ENCODE assay signal across 12 cellular contexts in genomic region chr1:46183926-46184557, GRCh38. TPM values are rescaled to one million over a fixed set of nuclear protein-coding genes. Genes with fewer than 3 reads are reported as not detected.
DNase-seq lines count a peak whose midpoint lies in the region; ATAC-seq and TF ChIP-seq lines count a peak whose summit lies in the region.
"Had no signal": no experiment of that assay in that cellular context is flagged by ENCODE, and none has a peak within 500 bp of the region (broad histone marks: within the 10 kb centered on the region; RNA-seq: fewer than 3 reads in every experiment).

No MANE protein-coding gene starts in this region.

- H2BK120ac ChIP-seq in mesenchymal stem cell (ENCODE audit: low read depth, low read length) = no peak overlapping the region

- H3K4me1 Mint-ChIP-seq in activated T-helper 1 cell treated with anti-CD3 and anti-CD28 coated beads, Interleukin-12 subunit alpha, Interleukin-12 subunit beta, Interleukin-2, Interleukin-4 antibody, amounts not matched to agents 30 ng/mL and 10 ng/mL and 1 ng/mL, durations not matched to agents 14 hours and 24 hours and 36 hours (ENCODE audit: low read depth) = peaks cover 22% of the 10 kb centered on the region

- DNase-seq in heart left ventricle (no peak), Right ventricle myocardium inferior (ENCODE audit: missing footprints) (no peak), mesenchymal stem cell (no peak), uterus (no peak), NCI-H345 treated with DMSO at 0.1 percent for 48 hours (lab: John Stamatoyannopoulos, UW; ENCODE audit: unreplicated experiment) (no peak)
- DNase-seq in activated T-helper 1 cell treated with anti-CD3 and anti-CD28 coated beads, Interleukin-12 subunit alpha, Interleukin-12 subunit beta, Interleukin-2, Interleukin-4 antibody, amounts not matched to agents 30 ng/mL and 10 ng/mL and 1 ng/mL, durations not matched to agents 14 hours and 24 hours and 36 hours (ENCODE audit: low spot score) = no peak
- DNase-seq: cortex of kidney, T-helper 9 cell had no signal

- H3K4me2 ChIP-seq in mesenchymal stem cell (ENCODE audit: low read length, poor library complexity, severe bottlenecking) = no peak overlapping the region
- H3K4me2 ChIP-seq: KMS-11 had no signal

- peak overlapping the region in 1 of 2 experiments; percentile 38 for H3K14ac ChIP-seq in mesenchymal stem cell (ENCODE audit: low read length in 2 of 2)

- H3K9ac ChIP-seq in mesenchymal stem cell (ENCODE audit: low read length) = peak overlapping the region; percentile 66
- H3K9ac ChIP-seq: KMS-11 had no signal

- H3K4ac ChIP-seq in mesenchymal stem cell (ENCODE audit: low read depth in 1 of 2, low read length in 2 of 2) = no peak overlapping the region

- H2BK5ac ChIP-seq in mesenchymal stem cell (ENCODE audit: low read depth, low read length, poor library complexity, severe bottlenecking) = peak overlapping the region; percentile 2

- intact Hi-C loops in heart left ventricle (cut with DNase I) = loop anchor here in 1 of 10 donors (1.0 kb wide), 1 partner anchor 12 kb away; no protein-coding TSS in a partner anchor
- intact Hi-C loops in Right ventricle myocardium inferior (cut with DNase I) = loop anchor here (10.0 kb wide), 1 partner anchor 289 kb away; no protein-coding TSS in a partner anchor
- intact Hi-C loops in activated T-helper 1 cell treated with anti-CD3 and anti-CD28 coated beads, Interleukin-12 subunit alpha, Interleukin-12 subunit beta, Interleukin-2, Interleukin-4 antibody, amounts not matched to agents 30 ng/mL and 10 ng/mL and 1 ng/mL, durations not matched to agents 14 hours and 24 hours and 36 hours (cut with micrococcal nuclease) = no loop called here
- intact Hi-C loops in uterus (cut with DNase I; ENCODE audit: low total_unique reads) = no loop called here

- H4K91ac ChIP-seq in mesenchymal stem cell (ENCODE audit: low read length) = no peak overlapping the region

- peaks cover 6% of the 10 kb centered on the region for H3K27me3 Mint-ChIP-seq in activated T-helper 1 cell treated with anti-CD3 and anti-CD28 coated beads, Interleukin-12 subunit alpha, Interleukin-12 subunit beta, Interleukin-2, Interleukin-4 antibody, amounts not matched to agents 30 ng/mL and 10 ng/mL and 1 ng/mL, durations not matched to agents 14 hours and 24 hours and 36 hours (ENCODE audit: insufficient read depth)

- peak overlapping the region; percentile 91 for H2AK5ac ChIP-seq in mesenchymal stem cell (ENCODE audit: low read length, severe bottlenecking)

- no peak for TF ChIP-seq POLR2A in heart left ventricle (IDR thresholded peaks at IDR 0.05)
- TF ChIP-seq POLR2A in uterus (IDR thresholded peaks at IDR 0.05) = no peak

- H3K4me3 Mint-ChIP-seq in activated T-helper 1 cell treated with anti-CD3 and anti-CD28 coated beads, Interleukin-12 subunit alpha, Interleukin-12 subunit beta, Interleukin-2, Interleukin-4 antibody, amounts not matched to agents 30 ng/mL and 10 ng/mL and 1 ng/mL, durations not matched to agents 14 hours and 24 hours and 36 hours = no peak overlapping the region
- H3K4me3 Mint-ChIP-seq: CD8-positive, alpha-beta T cell had no signal

- no peaks in the 10 kb centered on the region for H3K27me3 ChIP-seq in heart left ventricle
- H3K27me3 ChIP-seq in mesenchymal stem cell (ENCODE audit: control insufficient read depth in 1 of 2, insufficient read depth in 1 of 2, low read length in 2 of 2) = no peaks in the 10 kb centered on the region
- no peaks in the 10 kb centered on the region for H3K27me3 ChIP-seq in uterus

- peak overlapping the region; percentile 67 to 96 (median 78) for H3K27ac ChIP-seq in heart left ventricle
- peak overlapping the region; percentile 95 for H3K27ac ChIP-seq in mesenchymal stem cell (ENCODE audit: low read length, poor library complexity, severe bottlenecking)
- H3K27ac ChIP-seq in uterus = peak overlapping the region; percentile 60 to 68
- H3K27ac ChIP-seq: KMS-11 had no signal

- peaks cover 0 to 18% (median 2%) of the 10 kb centered on the region in 9 donors for H3K36me3 ChIP-seq in heart left ventricle
- peaks cover 14 to 16% of the 10 kb centered on the region in 2 experiments for H3K36me3 ChIP-seq in mesenchymal stem cell (ENCODE audit: control insufficient read depth in 1 of 2, insufficient read depth in 2 of 2, low read depth in 1 of 2, low read length in 2 of 2)
- H3K36me3 ChIP-seq in uterus = no peaks in the 10 kb centered on the region

- peaks cover 5% of the 10 kb centered on the region for H3K36me3 Mint-ChIP-seq in activated T-helper 1 cell treated with anti-CD3 and anti-CD28 coated beads, Interleukin-12 subunit alpha, Interleukin-12 subunit beta, Interleukin-2, Interleukin-4 antibody, amounts not matched to agents 30 ng/mL and 10 ng/mL and 1 ng/mL, durations not matched to agents 14 hours and 24 hours and 36 hours (ENCODE audit: low read depth)

- H3K9me3 ChIP-seq in heart left ventricle (no peaks in the 10 kb centered on the region), mesenchymal stem cell (ENCODE audit: control insufficient read depth, low read length) (no peaks in the 10 kb centered on the region), uterus (no peaks in the 10 kb centered on the region)

- no peaks in the 10 kb centered on the region for H3K79me1 ChIP-seq in mesenchymal stem cell (replicated peaks; ENCODE audit: low read length, poor library complexity, severe bottlenecking)

- no peaks in the 10 kb centered on the region for H3K9me3 Mint-ChIP-seq in activated T-helper 1 cell treated with anti-CD3 and anti-CD28 coated beads, Interleukin-12 subunit alpha, Interleukin-12 subunit beta, Interleukin-2, Interleukin-4 antibody, amounts not matched to agents 30 ng/mL and 10 ng/mL and 1 ng/mL, durations not matched to agents 14 hours and 24 hours and 36 hours
- H3K9me3 Mint-ChIP-seq: CD8-positive, alpha-beta T cell had no signal

- H3K27ac Mint-ChIP-seq in activated T-helper 1 cell treated with anti-CD3 and anti-CD28 coated beads, Interleukin-12 subunit alpha, Interleukin-12 subunit beta, Interleukin-2, Interleukin-4 antibody, amounts not matched to agents 30 ng/mL and 10 ng/mL and 1 ng/mL, durations not matched to agents 14 hours and 24 hours and 36 hours = peak overlapping the region; percentile 21
- H3K27ac Mint-ChIP-seq: CD8-positive, alpha-beta T cell had no signal

- H2BK15ac ChIP-seq in mesenchymal stem cell (ENCODE audit: low read depth, poor library complexity, severe bottlenecking) = no peak overlapping the region

- WGBS in heart left ventricle, 4 donors = 82 to 86% (median 84%) methylated on average over 12 of the region's 12 CpGs
- WGBS in mesenchymal stem cell = 89% methylated on average over 10 of the region's 12 CpGs

- H2BK12ac ChIP-seq in mesenchymal stem cell (ENCODE audit: low read length in 2 of 2) = peak overlapping the region in 1 of 2 experiments; percentile 80

- no peak for TF ChIP-seq CTCF in heart left ventricle (IDR thresholded peaks at IDR 0.05)
- TF ChIP-seq CTCF in uterus (IDR thresholded peaks at IDR 0.05) = no peak

- H3K23ac ChIP-seq in mesenchymal stem cell (ENCODE audit: low read length in 2 of 2) = no peak overlapping the region

- H3K18ac ChIP-seq in mesenchymal stem cell (ENCODE audit: low read depth in 1 of 2, low read length in 2 of 2) = peak overlapping the region in 1 of 2 experiments; percentile 72

- no peak for ATAC-seq in heart left ventricle
- ATAC-seq in Right ventricle myocardium inferior = no peak
- ATAC-seq in HG02840 (IDR thresholded peaks at IDR 0.05; ENCODE audit: low FRiP score, unreplicated experiment) = no peak
- no peak for ATAC-seq in HG03139 (IDR thresholded peaks at IDR 0.05; ENCODE audit: unreplicated experiment)

- no peak overlapping the region for H4K8ac ChIP-seq in mesenchymal stem cell (ENCODE audit: low read length)

- H3K4me3 ChIP-seq in heart left ventricle = no peak overlapping the region
- H3K4me3 ChIP-seq in mesenchymal stem cell (ENCODE audit: insufficient read depth in 1 of 2, low read depth in 1 of 2, low read length in 2 of 2) = no peak overlapping the region
- H3K4me3 ChIP-seq in uterus = no peak overlapping the region

- H2AFZ ChIP-seq in mesenchymal stem cell (ENCODE audit: low read depth, low read length) = no peak overlapping the region

- H3K4me1 ChIP-seq in heart left ventricle (peaks cover 0 to 63% (median 27%) of the 10 kb centered on the region in 12 donors), mesenchymal stem cell (ENCODE audit: control insufficient read depth, insufficient read depth, low read depth, low read length) (peaks cover 39% of the 10 kb centered on the region), uterus (no peaks in the 10 kb centered on the region)

RNA-seq across cellular contexts. Expression of gene P3R3URF, which starts 7.8 kb away (rescaled TPM):
- total RNA-seq in heart left ventricle (not detected), Right ventricle myocardium inferior (not detected), uterus (not detected)
- polyA plus RNA-seq in heart left ventricle = not detected
- not detected in 2 replicates for total RNA-seq in activated T-helper 1 cell treated with anti-CD3 and anti-CD28 coated beads, Interleukin-12 subunit alpha, Interleukin-12 subunit beta, Interleukin-2, Interleukin-4 antibody, amounts not matched to agents 30 ng/mL and 10 ng/mL and 1 ng/mL, durations not matched to agents 14 hours and 24 hours and 36 hours
- polyA plus RNA-seq in mesenchymal stem cell (2013, experiment 1 of 2) = not detected
- polyA plus RNA-seq in mesenchymal stem cell (2013, experiment 2 of 2) = not detected
- total RNA-seq: CD8-positive, alpha-beta T cell had no signal

RNA-seq across cellular contexts. Expression of gene TSPAN1, which starts 9.2 kb away (rescaled TPM):
- total RNA-seq in heart left ventricle = 1 to 10 TPM in 5 of 9 donors, under 1 TPM in 4; 0.63 to 3.5 (median 1.1) TPM
- polyA plus RNA-seq in heart left ventricle = 1 to 10 TPM in 1 of 2 donors, under 1 TPM in 1; 0.65 to 5.5 TPM
- 1.1 TPM for total RNA-seq in Right ventricle myocardium inferior
- not detected in 2 replicates for total RNA-seq in activated T-helper 1 cell treated with anti-CD3 and anti-CD28 coated beads, Interleukin-12 subunit alpha, Interleukin-12 subunit beta, Interleukin-2, Interleukin-4 antibody, amounts not matched to agents 30 ng/mL and 10 ng/mL and 1 ng/mL, durations not matched to agents 14 hours and 24 hours and 36 hours
- polyA plus RNA-seq in mesenchymal stem cell (2013, experiment 1 of 2) = 0.12 TPM
- polyA plus RNA-seq in mesenchymal stem cell (2013, experiment 2 of 2) = 0.23 TPM
- total RNA-seq in uterus = 10 to 100 TPM in 3 of 4 donors, 1 to 10 TPM in 1; 4.1 to 62.8 (median 29.1) TPM
- total RNA-seq: CD8-positive, alpha-beta T cell had no signal

RNA-seq across cellular contexts. Expression of gene POMGNT1, which starts 14.2 kb away (rescaled TPM):
- total RNA-seq in heart left ventricle = 100 to 1,000 TPM; 117 to 203 (median 144) TPM
- 100 to 1,000 TPM in 1 of 2 donors, 10 to 100 TPM in 1; 85.2 to 117 TPM for polyA plus RNA-seq in heart left ventricle
- 129 TPM for total RNA-seq in Right ventricle myocardium inferior
- 80.8 and 85.7 TPM in 2 replicates for total RNA-seq in activated T-helper 1 cell treated with anti-CD3 and anti-CD28 coated beads, Interleukin-12 subunit alpha, Interleukin-12 subunit beta, Interleukin-2, Interleukin-4 antibody, amounts not matched to agents 30 ng/mL and 10 ng/mL and 1 ng/mL, durations not matched to agents 14 hours and 24 hours and 36 hours
- 55.9 TPM for polyA plus RNA-seq in mesenchymal stem cell (2013, experiment 1 of 2)
- 60.5 TPM for polyA plus RNA-seq in mesenchymal stem cell (2013, experiment 2 of 2)
- 10 to 100 TPM in 3 of 4 donors, 1 to 10 TPM in 1; 5.6 to 67.2 (median 31.8) TPM for total RNA-seq in uterus

RNA-seq across cellular contexts. Expression of gene LURAP1, which starts 19.1 kb away (rescaled TPM):
- total RNA-seq in heart left ventricle = 10 to 100 TPM in 2 of 9 donors, 1 to 10 TPM in 7; 7.1 to 10.6 (median 8.9) TPM
- 10 to 100 TPM in 1 of 2 donors, 1 to 10 TPM in 1; 5.9 to 10.5 TPM for polyA plus RNA-seq in heart left ventricle
- total RNA-seq in Right ventricle myocardium inferior = 6.0 TPM
- total RNA-seq in activated T-helper 1 cell treated with anti-CD3 and anti-CD28 coated beads, Interleukin-12 subunit alpha, Interleukin-12 subunit beta, Interleukin-2, Interleukin-4 antibody, amounts not matched to agents 30 ng/mL and 10 ng/mL and 1 ng/mL, durations not matched to agents 14 hours and 24 hours and 36 hours = 0.15 TPM in 1 of 2 replicates, not detected in the other
- polyA plus RNA-seq in mesenchymal stem cell (2013, experiment 1 of 2) = 1.2 TPM
- polyA plus RNA-seq in mesenchymal stem cell (2013, experiment 2 of 2) = 1.1 TPM
- total RNA-seq in uterus = 10 to 100 TPM in 1 of 4 donors, 1 to 10 TPM in 3; 4.1 to 19.8 (median 5.9) TPM
- total RNA-seq: CD8-positive, alpha-beta T cell had no signal

RNA-seq across cellular contexts. Expression of gene PIK3R3, which starts 51.6 kb away (rescaled TPM):
- total RNA-seq in heart left ventricle = 10 to 100 TPM; 24.6 to 54.1 (median 41.9) TPM
- 10 to 100 TPM; 11.8 to 49.0 TPM for polyA plus RNA-seq in heart left ventricle
- total RNA-seq in Right ventricle myocardium inferior = 22.6 TPM
- 3.6 TPM in 2 replicates for total RNA-seq in activated T-helper 1 cell treated with anti-CD3 and anti-CD28 coated beads, Interleukin-12 subunit alpha, Interleukin-12 subunit beta, Interleukin-2, Interleukin-4 antibody, amounts not matched to agents 30 ng/mL and 10 ng/mL and 1 ng/mL, durations not matched to agents 14 hours and 24 hours and 36 hours
- 13.9 TPM for polyA plus RNA-seq in mesenchymal stem cell (2013, experiment 1 of 2)
- polyA plus RNA-seq in mesenchymal stem cell (2013, experiment 2 of 2) = 13.7 TPM
- 10 to 100 TPM; 23.5 to 83.7 (median 38.3) TPM for total RNA-seq in uterus
